22 cellular contexts compared by ENCODE assay signal in genomic region chr5:3709724-3710348, GRCh38.
"Had no signal": no experiment of that assay in that cellular context is flagged by ENCODE, and none has a peak within 500 bp of the region (broad histone marks: within the 10 kb centered on the region; RNA-seq: fewer than 3 reads in every experiment).

No MANE protein-coding gene starts in this region.

- H3K9me3 ChIP-seq: prostate gland, right lobe of liver, thoracic aorta, transverse colon had no signal

- H3K4me1 ChIP-seq: foreskin keratinocyte, parathyroid adenoma, prostate gland, right lobe of liver, transverse colon had no signal

- H3K9me3 Mint-ChIP-seq: endodermal cell had no signal

- H3K36me3 Mint-ChIP-seq: naive thymus-derived CD8-positive, alpha-beta T cell; stimulated activated effector memory CD8-positive, alpha-beta T cell treated with anti-CD3 and anti-CD28 coated beads, Interleukin-12 subunit alpha, Interleukin-12 subunit beta, amount 100 ng/mL, for 72 hours had no signal

- H3K79me2 ChIP-seq: hepatocyte, parathyroid adenoma had no signal

- H3K4me1 Mint-ChIP-seq: naive thymus-derived CD8-positive, alpha-beta T cell; stimulated activated effector memory CD8-positive, alpha-beta T cell treated with anti-CD3 and anti-CD28 coated beads, Interleukin-12 subunit alpha, Interleukin-12 subunit beta, amount 100 ng/mL, for 72 hours had no signal

- H3K36me3 ChIP-seq: prostate gland, right lobe of liver, thoracic aorta, transverse colon had no signal

- H3K27ac Mint-ChIP-seq: endodermal cell; naive thymus-derived CD8-positive, alpha-beta T cell; stimulated activated effector memory CD8-positive, alpha-beta T cell treated with anti-CD3 and anti-CD28 coated beads, Interleukin-12 subunit alpha, Interleukin-12 subunit beta, amount 100 ng/mL, for 72 hours; stimulated activated naive CD8-positive, alpha-beta T cell treated with anti-CD3 and anti-CD28 coated beads, Interleukin-15, Interleukin-2, amounts not matched to agents 100 ng/mL and 50 ng/mL, for 24 hours had no signal

- DNase-seq: effector CD4-positive, alpha-beta T cell; erythroblast; foreskin keratinocyte; head of caudate nucleus; islet precursor cell; mammary epithelial cell; mucosa of descending colon; naive thymus-derived CD8-positive, alpha-beta T cell; right lobe of liver; stimulated activated CD4-positive, alpha-beta T cell treated with anti-CD3 and anti-CD28 coated beads, Interleukin-4, amount 100 ng/mL, for 1 hour; stimulated activated CD8-positive, alpha-beta memory T cell treated with anti-CD3 and anti-CD28 coated beads, Interleukin-4, amount 100 ng/mL, for 48 hours; transverse colon had no signal

- ATAC-seq: foreskin keratinocyte; left lobe of liver; mucosa of descending colon; naive thymus-derived CD8-positive, alpha-beta T cell; right lobe of liver; stimulated activated effector memory CD8-positive, alpha-beta T cell treated with anti-CD3 and anti-CD28 coated beads, Interleukin-12 subunit alpha, Interleukin-12 subunit beta, amount 100 ng/mL, for 72 hours had no signal

- H3K4me3 ChIP-seq: coronary artery, hepatocyte, mucosa of descending colon, prostate gland, right lobe of liver, thoracic aorta, transverse colon had no signal

- H2AFZ ChIP-seq: hepatocyte, parathyroid adenoma had no signal

- H3K27me3 ChIP-seq: foreskin keratinocyte, right lobe of liver, transverse colon had no signal

- H3K4me3 Mint-ChIP-seq: endodermal cell; naive thymus-derived CD8-positive, alpha-beta T cell; neural crest cell; stimulated activated effector memory CD8-positive, alpha-beta T cell treated with anti-CD3 and anti-CD28 coated beads, Interleukin-12 subunit alpha, Interleukin-12 subunit beta, amount 100 ng/mL, for 72 hours; stimulated activated naive CD8-positive, alpha-beta T cell treated with anti-CD3 and anti-CD28 coated beads, Interleukin-15, Interleukin-2, amounts not matched to agents 100 ng/mL and 50 ng/mL, for 24 hours had no signal

- H3K27ac ChIP-seq: coronary artery, foreskin keratinocyte, hepatocyte, parathyroid adenoma, prostate gland, right lobe of liver, thoracic aorta, transverse colon had no signal

- H3K9ac ChIP-seq: parathyroid adenoma had no signal
